9 cellular contexts compared by ENCODE assay signal in the genomic region with DNA sequence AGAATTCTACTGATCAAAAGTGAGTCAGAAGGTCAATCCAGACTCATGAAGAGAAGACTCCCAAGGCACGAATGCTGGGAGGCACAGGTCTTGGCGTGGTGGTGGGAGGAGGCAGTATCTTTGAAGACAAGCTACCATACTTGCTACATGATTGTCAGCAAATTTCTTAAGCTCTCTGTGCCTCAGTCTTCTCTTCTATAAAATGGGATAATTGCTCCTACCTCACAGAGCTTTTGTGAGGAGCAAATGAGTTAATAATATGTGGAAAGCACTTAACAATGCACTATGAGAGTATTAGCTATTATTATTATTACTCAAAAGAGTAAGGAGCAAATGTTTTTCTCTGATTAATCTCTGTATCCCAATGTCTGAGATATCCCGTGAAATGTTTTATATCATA. TPM values are rescaled to one million over a fixed set of nuclear protein-coding genes. Genes with fewer than 3 reads are reported as not detected.
DNase-seq lines count a peak whose midpoint lies in the region; ATAC-seq, FAIRE-seq and TF ChIP-seq lines count a peak whose summit lies in the region.
"Had no signal": no experiment of that assay in that cellular context is flagged by ENCODE, and none has a peak within 500 bp of the region (broad histone marks: within the 10 kb centered on the region; RNA-seq: fewer than 3 reads in every experiment).

No MANE protein-coding gene starts in this region.

- intact Hi-C loops in CD8-positive, alpha-beta T cell (cut with DNase I, micrococcal nuclease): loop anchor here (1.0 to 10.0 kb wide), 4 partner anchors 31 to 241 kb away; a partner anchor contains a TSS
- intact Hi-C loops in mammary epithelial cell (cut with micrococcal nuclease): no loop called here
- intact Hi-C loops in posterior vena cava (cut with DNase I): no loop called here

- H3K79me2 ChIP-seq in KMS-11 (ENCODE audit: insufficient read depth, low read depth): no peaks in the 10 kb centered on the region
- H3K79me2 ChIP-seq in mammary epithelial cell (ENCODE audit: insufficient read depth, low read length): peaks cover 69% of the 10 kb centered on the region

- H3K36me3 ChIP-seq in CD8-positive, alpha-beta T cell (ENCODE audit: insufficient read depth, low read length): no peaks in the 10 kb centered on the region
- H3K36me3 ChIP-seq in KMS-11 (ENCODE audit: insufficient read depth) (no peaks in the 10 kb centered on the region), mammary epithelial cell (ENCODE audit: insufficient read depth, low read length) (peaks cover 21% of the 10 kb centered on the region)

- CTCF ChIA-PET in CD8-positive, alpha-beta T cell (lab: Charles Lee): interaction anchor here (0.8 to 6.9 kb wide), 8 partner anchors 8 to 162 kb away, joined by 3 to 34 read pairs (median 9); a partner anchor contains a TSS
- CTCF ChIA-PET in mammary epithelial cell (lab: Charles Lee; ENCODE audit: low non-redundant PET): interaction anchor here (0.6 kb wide), 3 partner anchors 53 to 604 kb away, joined by 4 to 6 read pairs (median 5); a partner anchor contains a TSS

- TF ChIP-seq CTCF in CD8-positive, alpha-beta T cell (IDR thresholded peaks at IDR 0.05): no peak
- no peak for TF ChIP-seq CTCF in KMS-11 (conservative IDR thresholded peaks at IDR 0.05; ENCODE audit: low read depth, low read length)
- no peak for TF ChIP-seq CTCF in mammary epithelial cell (conservative IDR thresholded peaks at IDR 0.05 in 1 of 2, IDR thresholded peaks at IDR 0.05 in 1 of 2; ENCODE audit: extremely low read depth in 1 of 2, insufficient read depth in 1 of 2, low read depth in 1 of 2, low read length in 2 of 2)
- no peak for TF ChIP-seq CTCF in progenitor cell of endocrine pancreas (IDR thresholded peaks at IDR 0.05; ENCODE audit: unreplicated experiment)

- H3K4me1 Mint-ChIP-seq in CD8-positive, alpha-beta T cell (ENCODE audit: low read depth): peaks cover 58% of the 10 kb centered on the region
- peaks cover 16% of the 10 kb centered on the region for H3K4me1 Mint-ChIP-seq in progenitor cell of endocrine pancreas (ENCODE audit: low read depth)

- no peak for TF ChIP-seq POLR2A in H54 (IDR thresholded peaks at IDR 0.05; ENCODE audit: low read depth, low read length)

- H3K27ac Mint-ChIP-seq in CD8-positive, alpha-beta T cell: peak overlapping the region; percentile 96
- H3K27ac Mint-ChIP-seq in progenitor cell of endocrine pancreas: no peak overlapping the region

- H3K9me3 ChIP-seq in CD8-positive, alpha-beta T cell (ENCODE audit: low read length): no peaks in the 10 kb centered on the region
- H3K9me3 ChIP-seq in mammary epithelial cell (replicated peaks; ENCODE audit: insufficient read depth, low read length): no peaks in the 10 kb centered on the region
- H3K9me3 ChIP-seq: adrenal gland had no signal

- 96% methylated on average over 3 of the region's 3 CpGs for WGBS in mammary epithelial cell (ENCODE audit: low coverage, missing lambda C conversion rate)

- dilution Hi-C loops in mammary epithelial cell (cut with HindIII; ENCODE audit: low sequenced_read_pairs): no loop called here

- no peak for DNase-seq in CD8-positive, alpha-beta T cell
- no peak for DNase-seq in mammary epithelial cell
- DNase-seq in posterior vena cava (ENCODE audit: low spot score): peak; percentile 23
- DNase-seq in cerebellar nuclear complex (lab: John Stamatoyannopoulos, UW): no peak
- DNase-seq in central memory CD4-positive, alpha-beta T cell: no peak
- DNase-seq in H54 (ENCODE audit: insufficient read length, low spot score): no peak
- no peak for DNase-seq in progenitor cell of endocrine pancreas (ENCODE audit: low spot score, unreplicated experiment)

- in situ Hi-C loops in mammary epithelial cell (cut with MboI; ENCODE audit: low sequenced_read_pairs in 2 of 2): no loop called here

- no TSS peak for BruUV-seq in mammary epithelial cell (replicated peaks; lab: Mats Ljungman, UMichigan)

- no peak overlapping the region for H3K4me3 ChIP-seq in CD8-positive, alpha-beta T cell (ENCODE audit: low read depth, low read length)
- no peak overlapping the region for H3K4me3 ChIP-seq in KMS-11 (IDR thresholded peaks at IDR 0.05; ENCODE audit: insufficient read depth, low read depth, low read length)
- no peak overlapping the region for H3K4me3 ChIP-seq in mammary epithelial cell (replicated peaks in 1 of 3; ENCODE audit: insufficient read depth in 1 of 3, low read depth in 2 of 3, low read length in 3 of 3)
- H3K4me3 ChIP-seq: adrenal gland had no signal

- no peaks in the 10 kb centered on the region for H3K27me3 ChIP-seq in CD8-positive, alpha-beta T cell (ENCODE audit: insufficient read depth, low read length)
- H3K27me3 ChIP-seq in KMS-11 (ENCODE audit: insufficient read depth, low read depth) (no peaks in the 10 kb centered on the region), mammary epithelial cell (ENCODE audit: insufficient read depth, low read length) (no peaks in the 10 kb centered on the region)
- H3K27me3 ChIP-seq: adrenal gland had no signal

- H3K4me3 Mint-ChIP-seq in CD8-positive, alpha-beta T cell: peak overlapping the region; percentile 39
- H3K4me3 Mint-ChIP-seq in progenitor cell of endocrine pancreas (ENCODE audit: low read depth): no peak overlapping the region

- H3K4me2 ChIP-seq in KMS-11: no peak overlapping the region; the same call in 1 of the 2 replicates
- H3K4me2 ChIP-seq in mammary epithelial cell (ENCODE audit: insufficient read depth, low read depth, low read length): no peak overlapping the region

- H3K27me3 Mint-ChIP-seq in CD8-positive, alpha-beta T cell (ENCODE audit: low read depth): no peaks in the 10 kb centered on the region
- H3K27me3 Mint-ChIP-seq in progenitor cell of endocrine pancreas: no peaks in the 10 kb centered on the region

- peaks cover 55% of the 10 kb centered on the region for H3K4me1 ChIP-seq in CD8-positive, alpha-beta T cell (ENCODE audit: insufficient read depth, low read length)
- peaks cover 30% of the 10 kb centered on the region for H3K4me1 ChIP-seq in KMS-11 (ENCODE audit: low read depth, poor library complexity, severe bottlenecking)
- H3K4me1 ChIP-seq in mammary epithelial cell (ENCODE audit: insufficient read depth, low read length): peaks cover 75% of the 10 kb centered on the region

- peaks cover 10% of the 10 kb centered on the region for H3K36me3 Mint-ChIP-seq in CD8-positive, alpha-beta T cell
- peaks cover 12% of the 10 kb centered on the region for H3K36me3 Mint-ChIP-seq in progenitor cell of endocrine pancreas (ENCODE audit: insufficient read depth)

- ATAC-seq in CD8-positive, alpha-beta T cell: no peak

- FAIRE-seq in H54 (lab: Jason Lieb, UNC): no peak

- H2AFZ ChIP-seq in KMS-11 (ENCODE audit: low read depth) (no peak overlapping the region), mammary epithelial cell (ENCODE audit: low read depth, low read length) (no peak overlapping the region)

- POLR2A ChIA-PET in CD8-positive, alpha-beta T cell (lab: Charles Lee): interaction anchor here (0.5 to 3.5 kb wide), 7 partner anchors 20 to 1385 kb away, joined by 3 to 36 read pairs (median 12); a partner anchor contains a TSS

- H3K9me3 Mint-ChIP-seq in CD8-positive, alpha-beta T cell: no peaks in the 10 kb centered on the region
- no peaks in the 10 kb centered on the region for H3K9me3 Mint-ChIP-seq in progenitor cell of endocrine pancreas (ENCODE audit: low read depth)

- H3K9ac ChIP-seq in KMS-11 (no peak overlapping the region), mammary epithelial cell (ENCODE audit: insufficient read depth, low read length) (no peak overlapping the region)

- H4K20me1 ChIP-seq in KMS-11 (ENCODE audit: insufficient read depth) (no peaks in the 10 kb centered on the region), mammary epithelial cell (ENCODE audit: insufficient read depth, low read length) (no peaks in the 10 kb centered on the region)

- peak overlapping the region; percentile 86 for H3K27ac ChIP-seq in CD8-positive, alpha-beta T cell (ENCODE audit: low read depth, low read length)
- H3K27ac ChIP-seq in KMS-11 (peak overlapping the region; percentile 10; the same call in 1 of the 2 replicates), mammary epithelial cell (ENCODE audit: insufficient read depth, low read depth, low read length) (peak overlapping the region; percentile 85)

RNA-seq across cellular contexts. Expression of a gene that starts 36.2 kb away (rescaled TPM):
- total RNA-seq in CD8-positive, alpha-beta T cell: 10 to 100 TPM; 36.4 to 40.5 TPM
- 10 to 100 TPM; 53.6 to 65.0 TPM for total RNA-seq in mammary epithelial cell
- polyA plus RNA-seq in mammary epithelial cell: 55.8 TPM
- 66.8 TPM for polyA minus RNA-seq in mammary epithelial cell
- total RNA-seq in posterior vena cava: 10 to 100 TPM; 21.3 to 22.5 TPM
- total RNA-seq in progenitor cell of endocrine pancreas: 17.2 and 18.4 TPM in 2 replicates

RNA-seq across cellular contexts. Expression of a gene that starts 42.3 kb away (rescaled TPM):
- total RNA-seq in CD8-positive, alpha-beta T cell: 1 to 10 TPM; 1.1 to 1.2 TPM
- 10 to 100 TPM in 1 of 2 donors, 1 to 10 TPM in 1; 3.0 to 17.0 TPM for total RNA-seq in mammary epithelial cell
- 2.1 TPM for polyA plus RNA-seq in mammary epithelial cell
- polyA minus RNA-seq in mammary epithelial cell: 0.93 TPM
- 1 to 10 TPM in 1 of 2 donors, under 1 TPM in 1; 0.71 to 1.3 TPM for total RNA-seq in posterior vena cava
- total RNA-seq in progenitor cell of endocrine pancreas: 6.6 and 7.9 TPM in 2 replicates

Comparison
In these comparisons a context has a peak if more than half of its experiments do, and no peak if none do; other contexts are left out.
1. H3K27ac ChIP-seq: peak in every context shown above with its lines; median percentile 86 in CD8-positive, alpha-beta T cell; 85 in mammary epithelial cell; 10 in KMS-11.
2. intact Hi-C loops: an anchor here in CD8-positive, alpha-beta T cell (1.0 to 10.0 kb wide); none called in mammary epithelial cell and posterior vena cava.